In the genomic region with DNA sequence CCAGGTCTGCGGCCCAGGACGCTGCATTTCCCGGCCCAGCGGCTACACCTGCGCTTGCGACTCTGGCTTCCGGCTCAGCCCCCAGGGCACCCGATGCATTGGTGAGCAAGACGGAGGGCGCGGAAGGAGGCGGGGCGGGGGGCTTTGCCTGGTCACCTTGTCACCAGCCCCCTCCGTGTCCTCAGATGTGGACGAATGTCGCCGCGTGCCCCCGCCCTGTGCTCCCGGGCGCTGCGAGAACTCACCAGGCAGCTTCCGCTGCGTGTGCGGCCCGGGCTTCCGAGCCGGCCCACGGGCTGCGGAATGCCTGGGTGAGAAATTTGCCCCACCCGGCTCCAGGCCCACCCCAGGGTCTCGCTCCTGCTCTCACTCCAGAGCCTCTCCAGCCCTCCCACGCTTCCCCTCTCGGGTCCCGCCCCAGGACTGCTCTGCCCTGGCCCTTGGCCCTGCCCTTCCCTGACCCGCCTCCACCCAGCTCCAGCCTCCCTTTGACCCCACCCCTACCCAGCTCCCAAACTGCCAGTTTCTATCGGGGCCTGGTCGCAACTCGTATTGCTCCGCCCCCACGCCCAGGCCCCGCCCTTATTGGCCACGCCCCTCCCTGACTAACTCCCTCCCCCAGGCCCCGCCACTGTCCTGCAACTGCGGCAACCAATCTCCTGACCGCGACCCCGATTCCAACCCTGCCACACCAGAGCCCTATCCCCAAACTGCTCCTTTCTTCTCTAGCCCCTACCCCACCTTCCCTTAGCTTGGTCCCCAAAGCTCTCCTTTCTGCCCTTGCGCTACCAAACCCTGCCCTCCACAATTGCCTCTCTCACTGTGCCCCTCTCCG, we compare ENCODE assay signal across 8 cellular contexts. TPM values are rescaled to one million over a fixed set of nuclear protein-coding genes. Genes with fewer than 3 reads are reported as not detected.
A peak's percentile ranks its signal among the peaks of the same experiment; 100 is the strongest.
DNase-seq lines count a peak whose midpoint lies in the region; ATAC-seq and TF ChIP-seq lines count a peak whose summit lies in the region.

No MANE protein-coding gene starts in this region.

- peak overlapping the region; percentile 62 for H3K4me3 ChIP-seq in Caco-2 (ENCODE audit: low read depth, low read length)
- peak overlapping the region; percentile 57 for H3K4me3 ChIP-seq in MG63
- H3K4me3 ChIP-seq in cardiac fibroblast (replicated peaks in 1 of 2; ENCODE audit: low read depth in 2 of 2, low read length in 2 of 2): peak overlapping the region; percentile 19 to 38

- H3K27me3 Mint-ChIP-seq in Caco-2 (ENCODE audit: insufficient read depth, unreplicated experiment) (no peaks in the 10 kb centered on the region), activated B cell treated with CpG ODN at 0.5 μM for 24 hours (no peaks in the 10 kb centered on the region)

- no peaks in the 10 kb centered on the region for H3K9me3 Mint-ChIP-seq in Caco-2 (ENCODE audit: unreplicated experiment)
- no peaks in the 10 kb centered on the region for H3K9me3 Mint-ChIP-seq in activated B cell treated with CpG ODN at 0.5 μM for 24 hours

- TF ChIP-seq CTCF in Caco-2 (IDR thresholded peaks at IDR 0.05; ENCODE audit: insufficient read depth in 1 of 2, low read depth in 1 of 2, low read length in 1 of 2, severe bottlenecking in 1 of 2, unreplicated experiment in 1 of 2) (no peak), activated B cell treated with CpG ODN at 0.5 μM for 24 hours (IDR thresholded peaks at IDR 0.05) (no peak), cardiac fibroblast (IDR thresholded peaks at IDR 0.05; ENCODE audit: low read depth, low read length) (no peak)

- H3K36me3 ChIP-seq in Caco-2 (ENCODE audit: control insufficient read depth, insufficient read depth, low read length): no peaks in the 10 kb centered on the region
- H3K36me3 ChIP-seq in MG63: peaks cover 27% of the 10 kb centered on the region

- H3K27me3 ChIP-seq in Caco-2 (replicated peaks; ENCODE audit: control insufficient read depth, insufficient read depth, low read length): no peaks in the 10 kb centered on the region
- H3K27me3 ChIP-seq in MG63: no peaks in the 10 kb centered on the region

- no peak overlapping the region for H3K27ac Mint-ChIP-seq in Caco-2 (ENCODE audit: unreplicated experiment)
- peak overlapping the region; percentile 94 for H3K27ac Mint-ChIP-seq in activated B cell treated with CpG ODN at 0.5 μM for 24 hours

- BruUV-seq in Caco-2 (replicated peaks; lab: Mats Ljungman, UMichigan): no TSS peak

- intact Hi-C loops in Caco-2 (cut with micrococcal nuclease; ENCODE audit: unreplicated experiment): no loop called here
- intact Hi-C loops in activated B cell treated with CpG ODN at 0.5 μM for 24 hours (cut with micrococcal nuclease): loop anchor here (1.0 to 10.0 kb wide), 9 partner anchors 33 to 1268 kb away; a partner anchor contains a TSS

- H3K4me1 Mint-ChIP-seq in Caco-2 (ENCODE audit: low read depth, unreplicated experiment) (peaks cover 38% of the 10 kb centered on the region), activated B cell treated with CpG ODN at 0.5 μM for 24 hours (peaks cover 60% of the 10 kb centered on the region)

- POLR2A ChIA-PET in Caco-2 (lab: Charles Lee): interaction anchor here (0.5 to 1.2 kb wide), 6 partner anchors 24 to 185 kb away, joined by 3 to 4 read pairs (median 4); a partner anchor contains a TSS
- POLR2A ChIA-PET in activated B cell treated with CpG ODN at 0.5 μM for 24 hours (lab: Charles Lee): interaction anchor here (0.7 to 2.4 kb wide), 19 partner anchors 9 to 324 kb away, joined by 3 to 24 read pairs (median 4); a partner anchor contains a TSS

- peaks cover 38% of the 10 kb centered on the region for H3K4me1 ChIP-seq in Caco-2

- peak overlapping the region; percentile 77 for H3K4me3 Mint-ChIP-seq in Caco-2 (ENCODE audit: unreplicated experiment)
- H3K4me3 Mint-ChIP-seq in activated B cell treated with CpG ODN at 0.5 μM for 24 hours: peak overlapping the region; percentile 88

- CTCF ChIA-PET in Caco-2 (lab: Charles Lee): interaction anchor here (0.6 to 1.3 kb wide), 4 partner anchors 10 to 86 kb away, joined by 4 to 15 read pairs (median 8); a partner anchor contains a TSS
- CTCF ChIA-PET in activated B cell treated with CpG ODN at 0.5 μM for 24 hours (lab: Charles Lee): interaction anchor here (0.6 to 1.6 kb wide), 4 partner anchors 10 to 145 kb away, joined by 3 to 14 read pairs (median 4); no protein-coding TSS in a partner anchor

- H3K36me3 Mint-ChIP-seq in Caco-2 (ENCODE audit: insufficient read depth, unreplicated experiment): peaks cover 40% of the 10 kb centered on the region
- peaks cover 5% of the 10 kb centered on the region for H3K36me3 Mint-ChIP-seq in activated B cell treated with CpG ODN at 0.5 μM for 24 hours (ENCODE audit: low read depth)

- ATAC-seq in GM21526 (IDR thresholded peaks at IDR 0.05; ENCODE audit: low FRiP score, unreplicated experiment): peak; percentile 43
- ATAC-seq in activated B cell treated with CpG ODN at 0.5 μM for 24 hours (ENCODE audit: low read depth): peak; percentile 54

- no peaks in the 10 kb centered on the region for H3K9me3 ChIP-seq in Caco-2
- no peaks in the 10 kb centered on the region for H3K9me3 ChIP-seq in MG63

- DNase-seq in Caco-2 (peak; percentile 94 to 97), MG63 (peak; percentile 98), activated B cell treated with CpG ODN at 0.5 μM for 24 hours (peak; percentile 92), cardiac fibroblast (ENCODE audit: low read depth in 2 of 2) (peak; percentile 67 to 79), kidney glomerular epithelial cell (lab: John Stamatoyannopoulos, UW) (peak; percentile 36), NCI-H524 treated with DMSO at 0.1 percent for 48 hours (lab: John Stamatoyannopoulos, UW) (no peak)
- DNase-seq in stimulated activated CD4-positive, alpha-beta T cell treated with anti-CD3 and anti-CD28 coated beads, Interleukin-2, amount 100 ng/mL, for 24 hours: peak; percentile 95 to 96

RNA-seq across cellular contexts. Expression of a gene that starts 8.6 kb away (rescaled TPM):
- total RNA-seq in Caco-2 (2022) (25.5 and 30.8 TPM in 2 replicates), activated B cell treated with CpG ODN at 0.5 μM for 24 hours (57.2 and 75.1 TPM in 2 replicates)
- 12.9 and 26.5 TPM in 2 replicates for total RNA-seq in MG63 (2014; rRNA removed; shearing (Covaris generic); ENCODE audit: low replicate concordance)

RNA-seq across cellular contexts. Expression of a gene that starts 33.1 kb away (rescaled TPM):
- total RNA-seq in Caco-2 (2022) (81.6 and 82.6 TPM in 2 replicates), activated B cell treated with CpG ODN at 0.5 μM for 24 hours (184 and 213 TPM in 2 replicates)
- total RNA-seq in MG63 (2014; rRNA removed; shearing (Covaris generic); ENCODE audit: low replicate concordance): 61.7 and 105 TPM in 2 replicates
